20 cellular contexts compared by ENCODE assay signal in the genomic region with DNA sequence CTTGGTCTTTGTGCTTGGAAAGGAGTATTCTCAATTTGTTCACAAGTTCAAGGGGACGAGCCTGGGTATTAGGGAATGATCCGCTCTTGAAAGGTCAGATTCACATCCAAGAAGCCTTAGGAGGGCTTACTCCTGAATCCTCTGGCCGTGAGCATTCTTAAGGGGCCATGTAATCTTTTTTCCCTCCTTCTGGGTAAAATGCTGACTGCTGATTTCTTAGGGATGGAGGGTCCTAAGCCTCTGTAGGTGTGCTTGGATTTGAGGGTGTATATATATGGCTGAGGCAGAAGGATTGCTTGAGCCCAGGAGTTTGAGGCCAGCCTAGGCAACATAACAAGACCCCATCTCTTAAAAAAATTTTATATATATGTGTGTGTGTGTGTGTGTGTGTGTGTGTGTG.
DNase-seq lines count a peak whose midpoint lies in the region; ATAC-seq, FAIRE-seq and TF ChIP-seq lines count a peak whose summit lies in the region.
"Had no signal": no experiment of that assay in that cellular context is flagged by ENCODE, and none has a peak within 500 bp of the region (broad histone marks: within the 10 kb centered on the region; RNA-seq: fewer than 3 reads in every experiment).

No MANE protein-coding gene starts in this region.

- H3K27me3 ChIP-seq in AG04450 (ENCODE audit: control insufficient read depth, insufficient read depth, low read length) (no peaks in the 10 kb centered on the region), SJCRH30 (no peaks in the 10 kb centered on the region)
- H3K27me3 ChIP-seq: BE2C had no signal

- no peaks in the 10 kb centered on the region for H3K4me1 ChIP-seq in A549
- H3K4me1 ChIP-seq in SJCRH30, result peaks cover 57% of the 10 kb centered on the region

- DNase-seq in A549 (ENCODE audit: low read depth in 1 of 2, low spot score in 1 of 2) (no peak), AG04450 (ENCODE audit: low read depth, low spot score) (no peak), SJCRH30 (no peak), glutamatergic neuron (no peak), GM19240 (ENCODE audit: insufficient read length, low spot score) (no peak)
- no peak for DNase-seq in stimulated activated naive B cell treated with anti-CD40 and anti-IgM and Interleukin-4, amounts not matched to agents 10 μg/mL and 1 μg/mL and 100 μg/mL, for 72 hours
- DNase-seq: BE2C; CD8-positive, alpha-beta memory T cell; DMS79 treated with DMSO at 0.1 percent for 48 hours; NCI-H1105 treated with DMSO at 0.1 percent for 48 hours; NCI-H187; NCI-H226; OCI-M1; SHP77 treated with DMSO at 0.1 percent for 48 hours had no signal

- no peak overlapping the region for H3K4me3 Mint-ChIP-seq in glutamatergic neuron (ENCODE audit: unreplicated experiment)
- H3K4me3 Mint-ChIP-seq in stimulated activated naive B cell treated with anti-CD40 and anti-IgM and Interleukin-4, amounts not matched to agents 10 μg/mL and 1 μg/mL and 100 μg/mL, for 72 hours, result no peak overlapping the region
- H3K4me3 Mint-ChIP-seq: CD8-positive, alpha-beta memory T cell; GM23338 had no signal

- H3K9me3 Mint-ChIP-seq in glutamatergic neuron (ENCODE audit: unreplicated experiment), result peaks cover 12% of the 10 kb centered on the region
- H3K9me3 Mint-ChIP-seq in stimulated activated naive B cell treated with anti-CD40 and anti-IgM and Interleukin-4, amounts not matched to agents 10 μg/mL and 1 μg/mL and 100 μg/mL, for 72 hours, result peaks cover 0 to 6% of the 10 kb centered on the region in 2 donors

- ATAC-seq in A549 (no peak), GM19455 (IDR thresholded peaks at IDR 0.05; ENCODE audit: unreplicated experiment) (no peak), HG03097 (IDR thresholded peaks at IDR 0.05; ENCODE audit: low FRiP score, unreplicated experiment) (no peak)
- no peak for ATAC-seq in stimulated activated naive B cell treated with anti-CD40 and anti-IgM and Interleukin-4, amounts not matched to agents 10 μg/mL and 1 μg/mL and 100 μg/mL, for 72 hours (replicated peaks)
- ATAC-seq: GM23338 had no signal

- no peak overlapping the region for H3K4me2 ChIP-seq in A549

- TF ChIP-seq RAD21 in A549 (conservative IDR thresholded peaks at IDR 0.05 in 1 of 2, IDR thresholded peaks at IDR 0.05 in 1 of 2), result no peak

- H3K27ac Mint-ChIP-seq in glutamatergic neuron (ENCODE audit: unreplicated experiment), result peak overlapping the region; percentile 98
- H3K27ac Mint-ChIP-seq in stimulated activated naive B cell treated with anti-CD40 and anti-IgM and Interleukin-4, amounts not matched to agents 10 μg/mL and 1 μg/mL and 100 μg/mL, for 72 hours, result no peak overlapping the region
- H3K27ac Mint-ChIP-seq: CD8-positive, alpha-beta memory T cell; GM23338 had no signal

- peaks cover 33% of the 10 kb centered on the region for H3K36me3 ChIP-seq in SJCRH30

- H3K27me3 Mint-ChIP-seq in glutamatergic neuron (ENCODE audit: unreplicated experiment), result peaks cover 18% of the 10 kb centered on the region
- peaks cover 0 to 11% of the 10 kb centered on the region in 2 donors for H3K27me3 Mint-ChIP-seq in stimulated activated naive B cell treated with anti-CD40 and anti-IgM and Interleukin-4, amounts not matched to agents 10 μg/mL and 1 μg/mL and 100 μg/mL, for 72 hours

- no peak for TF ChIP-seq CTCF in A549 (IDR thresholded peaks at IDR 0.05)
- TF ChIP-seq CTCF in AG04450 (IDR thresholded peaks at IDR 0.05; ENCODE audit: low read depth, low read length), result no peak
- no peak for TF ChIP-seq CTCF in glutamatergic neuron (IDR thresholded peaks at IDR 0.05; ENCODE audit: partially characterized antibody, unreplicated experiment)

- no peak for FAIRE-seq in A549 (lab: Jason Lieb, UNC)
- FAIRE-seq: D721Med, G401.6 had no signal

- H3K4me3 ChIP-seq in A549 (no peak overlapping the region), AG04450 (ENCODE audit: low read depth, low read length) (no peak overlapping the region), SJCRH30 (no peak overlapping the region)
- H3K4me3 ChIP-seq: GM23338 had no signal

- H3K36me3 Mint-ChIP-seq in glutamatergic neuron (ENCODE audit: unreplicated experiment), result peaks cover 11% of the 10 kb centered on the region
- H3K36me3 Mint-ChIP-seq in stimulated activated naive B cell treated with anti-CD40 and anti-IgM and Interleukin-4, amounts not matched to agents 10 μg/mL and 1 μg/mL and 100 μg/mL, for 72 hours, result peaks cover 0 to 3% of the 10 kb centered on the region in 2 donors
- H3K36me3 Mint-ChIP-seq: IgD-negative memory B cell had no signal

- no peaks in the 10 kb centered on the region for H3K9me3 ChIP-seq in A549
- peaks cover 8% of the 10 kb centered on the region for H3K9me3 ChIP-seq in AG04450 (ENCODE audit: control insufficient read depth, insufficient read depth, low read length)
- no peaks in the 10 kb centered on the region for H3K9me3 ChIP-seq in SJCRH30 (replicated peaks)
- H3K9me3 ChIP-seq: BE2C had no signal

- H3K27ac ChIP-seq in A549 (no peak overlapping the region), AG04450 (ENCODE audit: low read depth, low read length) (peak overlapping the region; percentile 75), SJCRH30 (peak overlapping the region; percentile 99)

- no peak for TF ChIP-seq POLR2A in A549 (IDR thresholded peaks at IDR 0.05; ENCODE audit: low read length)

- CTCF ChIA-PET in A549 (lab: Yijun Ruan, JAX) (interaction anchor here (0.5 kb wide), 1 partner anchor 9 kb away, joined by 3 read pairs; no protein-coding TSS in a partner anchor), AG04450 (lab: Charles Lee) (no interaction called here)

- WGBS in A549 (ENCODE audit: missing lambda C conversion rate), result 89% methylated on average over 3 of the region's 3 CpGs

- no peak for TF ChIP-seq EP300 in A549 (IDR thresholded peaks at IDR 0.05)

- POLR2A ChIA-PET in A549 (lab: Yijun Ruan, JAX), result no interaction called here
- POLR2A ChIA-PET in AG04450 (lab: Yijun Ruan, JAX), result no interaction called here

- peaks cover 47% of the 10 kb centered on the region for H3K4me1 Mint-ChIP-seq in glutamatergic neuron (ENCODE audit: low read depth, unreplicated experiment)
- H3K4me1 Mint-ChIP-seq in stimulated activated naive B cell treated with anti-CD40 and anti-IgM and Interleukin-4, amounts not matched to agents 10 μg/mL and 1 μg/mL and 100 μg/mL, for 72 hours, result peaks cover 35 to 57% of the 10 kb centered on the region in 2 donors
- H3K4me1 Mint-ChIP-seq: CD8-positive, alpha-beta memory T cell had no signal

TF ChIP-seq in A549, 52 proteins besides CTCF, POLR2A, EP300 and RAD21:
- peak; percentile 64 for TF ChIP-seq MAFK (IDR thresholded peaks at IDR 0.05; ENCODE audit: partially characterized antibody)
- TF ChIP-seq, protein P1, sequence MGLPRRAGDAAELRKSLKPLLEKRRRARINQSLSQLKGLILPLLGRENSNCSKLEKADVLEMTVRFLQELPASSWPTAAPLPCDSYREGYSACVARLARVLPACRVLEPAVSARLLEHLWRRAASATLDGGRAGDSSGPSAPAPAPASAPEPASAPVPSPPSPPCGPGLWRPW (IDR thresholded peaks at IDR 0.05), result no peak

Comparison
In these comparisons a context has a peak if more than half of its experiments do, and no peak if none do; other contexts are left out.
1. H3K27ac ChIP-seq: peak in AG04450 (single experiment) and SJCRH30 (single experiment); none in A549 (0 of 2).